ENCODE assay signal across 8 cellular contexts in the genomic region with DNA sequence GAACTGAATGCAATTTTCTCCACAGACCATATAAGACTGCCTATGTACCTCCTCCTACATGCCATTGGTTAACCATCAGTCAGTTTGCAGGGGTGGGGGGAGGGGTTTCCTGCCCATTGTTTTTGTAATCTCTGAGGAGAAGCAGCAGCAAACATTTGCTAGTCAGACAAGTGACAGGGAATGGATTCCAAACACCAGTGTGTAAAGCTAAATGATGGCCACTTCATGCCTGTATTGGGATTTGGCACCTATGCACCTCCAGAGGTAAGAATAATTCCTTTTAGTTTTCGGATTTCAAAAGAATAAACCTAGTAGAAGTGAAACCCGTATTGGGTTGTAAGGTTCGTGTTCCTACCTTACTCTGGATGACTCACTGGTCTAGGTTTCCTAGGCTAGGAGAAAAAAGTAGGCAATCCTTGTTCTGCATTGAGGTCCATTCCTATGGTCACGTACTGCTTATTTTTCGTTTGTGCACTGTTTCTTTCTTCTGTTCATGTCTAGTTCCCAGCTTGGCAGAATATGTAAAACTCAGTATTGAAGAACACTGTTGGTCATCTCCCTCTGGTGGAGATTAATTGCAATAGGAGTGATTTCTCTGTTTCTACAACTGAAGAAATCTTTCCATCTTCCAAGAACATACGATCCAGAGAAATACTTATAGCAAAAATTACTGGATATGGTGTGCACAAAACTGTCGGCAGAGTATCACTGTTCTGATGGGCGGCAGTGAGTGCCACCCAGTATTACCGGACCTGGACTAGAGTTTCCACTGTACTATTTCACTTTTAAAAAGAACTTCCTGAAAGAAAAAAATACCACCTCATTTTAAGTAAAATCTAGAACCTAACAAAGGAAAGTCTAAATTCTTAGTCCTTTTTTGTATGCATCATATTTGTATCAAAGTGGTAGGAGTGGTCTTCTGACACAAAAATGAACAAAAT. TPM values are rescaled to one million over a fixed set of nuclear protein-coding genes. Genes with fewer than 3 reads are reported as not detected.
A peak's percentile ranks its signal among the peaks of the same experiment; 100 is the strongest.
DNase-seq lines count a peak whose midpoint lies in the region; ATAC-seq and TF ChIP-seq lines count a peak whose summit lies in the region.

A gene (plus strand): TSS at position 150 of the 941 bp plus-strand sequence. CDS start 31 bp downstream, at position 181.

- TF ChIP-seq POLR2A in right lobe of liver (IDR thresholded peaks at IDR 0.05), result peak; percentile 83

- no peaks in the 10 kb centered on the region for H3K9me3 ChIP-seq in right lobe of liver
- H3K9me3 ChIP-seq in thoracic aorta, result no peaks in the 10 kb centered on the region

- ATAC-seq in GM19324 (IDR thresholded peaks at IDR 0.05; ENCODE audit: low FRiP score, unreplicated experiment) (peak; percentile 53), right lobe of liver (peak; percentile 73 to 85 (median 76)), thoracic aorta (ENCODE audit: insufficient number of reproducible peaks, low FRiP score, low read depth) (peak; percentile 84)

- H3K4me1 ChIP-seq in right lobe of liver (peaks cover 0 to 27% (median 2%) of the 10 kb centered on the region in 4 donors), thoracic aorta (ENCODE audit: control insufficient read depth in 1 of 2, low read depth in 2 of 2) (peaks cover 3 to 21% of the 10 kb centered on the region in 2 donors)

- intact Hi-C loops in dorsolateral prefrontal cortex (cut with DNase I) (loop anchor here in 1 of 2 donors (10.0 kb wide), 1 partner anchor 250 kb away; no protein-coding TSS in a partner anchor), right lobe of liver (cut with DNase I) (no loop called here)

- 0% methylated on average over 9 of the region's 9 CpGs for WGBS in right lobe of liver (ENCODE audit: insufficient coverage, low coverage, low lambda C conversion rate, missing lambda C conversion rate)

- H3K27ac ChIP-seq in dorsolateral prefrontal cortex (peak within 1 kb of the TSS in 17 of 59 donors; percentile 8 to 61 (median 33)), right lobe of liver (peak within 1 kb of the TSS; percentile 71 to 81 (median 81)), thoracic aorta (peak within 1 kb of the TSS; percentile 76 to 77)

- peak; percentile 33 to 76 (median 59) for TF ChIP-seq CTCF in dorsolateral prefrontal cortex (IDR thresholded peaks at IDR 0.05 in 54 of 56, conservative IDR thresholded peaks at IDR 0.05 in 2 of 56; ENCODE audit: low read depth in 1 of 56, partially characterized antibody in 56 of 56)
- TF ChIP-seq CTCF in right lobe of liver (IDR thresholded peaks at IDR 0.05), result peak; percentile 54 to 85 (median 64)
- peak; percentile 72 for TF ChIP-seq CTCF in thoracic aorta (IDR thresholded peaks at IDR 0.05)

- H3K4me3 ChIP-seq in dorsolateral prefrontal cortex (peak within 1 kb of the TSS; percentile 19 to 66 (median 50)), right lobe of liver (peak within 1 kb of the TSS; percentile 32 to 69 (median 61)), thoracic aorta (peak within 1 kb of the TSS; percentile 77)

- H3K36me3 ChIP-seq in right lobe of liver (peaks cover 0 to 32% (median 7%) of the 10 kb centered on the region in 4 donors), thoracic aorta (peaks cover 17% of the 10 kb centered on the region)

- peaks cover 0 to 11% (median 0%) of the 10 kb centered on the region in 45 donors for H3K27me3 ChIP-seq in dorsolateral prefrontal cortex
- no peaks in the 10 kb centered on the region for H3K27me3 ChIP-seq in right lobe of liver
- H3K27me3 ChIP-seq in thoracic aorta (replicated peaks; ENCODE audit: insufficient read depth), result no peaks in the 10 kb centered on the region

- peak; percentile 42 for DNase-seq in AG08396 (ENCODE audit: low spot score)
- DNase-seq in RPMI8226, result peak; percentile 63
- DNase-seq in dorsolateral prefrontal cortex, result no peak
- peak in 1 of 3 donors; percentile 61 for DNase-seq in right lobe of liver
- DNase-seq in thoracic aorta (ENCODE audit: low spot score), result no peak
- DNase-seq in germinal center (ENCODE audit: low spot score), result no peak
- no peak for DNase-seq in T-helper 9 cell

RNA-seq across cellular contexts. Expression of the gene that starts here (rescaled TPM):
- total RNA-seq in dorsolateral prefrontal cortex (10 to 100 TPM in 91 of 120 experiments, 1 to 10 TPM in 29; 3.9 to 46.5 (median 13.7) TPM), right lobe of liver (100 to 1,000 TPM; 169 to 782 (median 334) TPM), thoracic aorta (10 to 100 TPM; 77.4 to 92.9 TPM)

Comparison
In these comparisons a context has a peak if more than half of its experiments do, and no peak if none do; other contexts are left out.
1. DNase-seq: peak in AG08396 (single experiment) and RPMI8226 (single experiment); none in dorsolateral prefrontal cortex (0 of 10), thoracic aorta (single experiment), germinal center (single experiment) and T-helper 9 cell (single experiment).
2. Peak in every context shown above with its lines, with median percentiles within 50 percentile points of each other: ATAC-seq, H3K4me3 ChIP-seq and CTCF ChIP-seq.